Comparison of ENCODE assay signal across 14 cellular contexts in genomic region chr12:32265920-32266319, GRCh38.
DNase-seq lines count a peak whose midpoint lies in the region; ATAC-seq lines count a peak whose summit lies in the region.
"Had no signal": no experiment of that assay in that cellular context is flagged by ENCODE, and none has a peak within 500 bp of the region (broad histone marks: within the 10 kb centered on the region; RNA-seq: fewer than 3 reads in every experiment).

No MANE protein-coding gene starts in this region.

- H3K27ac ChIP-seq in naive thymus-derived CD4-positive, alpha-beta T cell (ENCODE audit: low read depth, low read length), result no peak overlapping the region
- H3K27ac ChIP-seq: gastroesophageal sphincter had no signal

- H3K4me1 ChIP-seq in naive thymus-derived CD4-positive, alpha-beta T cell (ENCODE audit: control insufficient read depth in 2 of 2, insufficient read depth in 2 of 2, low read length in 2 of 2), result no peaks in the 10 kb centered on the region
- peaks cover 9% of the 10 kb centered on the region for H3K4me1 ChIP-seq in HAP-1

- POLR2A ChIA-PET in naive thymus-derived CD4-positive, alpha-beta T cell (lab: Charles Lee), result no interaction called here

- ATAC-seq in GM18868 (IDR thresholded peaks at IDR 0.05; ENCODE audit: unreplicated experiment), result peak; percentile 74
- ATAC-seq in HG02943 (IDR thresholded peaks at IDR 0.05; ENCODE audit: low read depth, unreplicated experiment), result peak; percentile 54
- peak; percentile 64 for ATAC-seq in naive thymus-derived CD4-positive, alpha-beta T cell
- ATAC-seq: gastroesophageal sphincter had no signal

- H3K9me3 ChIP-seq in naive thymus-derived CD4-positive, alpha-beta T cell (ENCODE audit: control insufficient read depth in 2 of 3, low read length in 3 of 3), result no peaks in the 10 kb centered on the region
- H3K9me3 ChIP-seq in HAP-1, result no peaks in the 10 kb centered on the region
- H3K9me3 ChIP-seq: gastroesophageal sphincter, Peyer's patch had no signal

- intact Hi-C loops in naive thymus-derived CD4-positive, alpha-beta T cell (cut with micrococcal nuclease), result no loop called here

- H3K4me3 ChIP-seq in naive thymus-derived CD4-positive, alpha-beta T cell (ENCODE audit: low read length), result no peak overlapping the region
- no peak overlapping the region for H3K4me3 ChIP-seq in HAP-1
- H3K4me3 ChIP-seq: gastroesophageal sphincter, Peyer's patch had no signal

- H3K27me3 ChIP-seq in naive thymus-derived CD4-positive, alpha-beta T cell (ENCODE audit: control insufficient read depth in 2 of 2, insufficient read depth in 2 of 2, low read length in 2 of 2), result no peaks in the 10 kb centered on the region
- H3K27me3 ChIP-seq in HAP-1 (ENCODE audit: low read depth), result no peaks in the 10 kb centered on the region
- H3K27me3 ChIP-seq: gastroesophageal sphincter, Peyer's patch had no signal

- DNase-seq in NOMO-1 treated with dmso at 0.1 percent for 144 hours (lab: John Stamatoyannopoulos, UW; ENCODE audit: unreplicated experiment) (peak; percentile 47), HAP-1 (ENCODE audit: low spot score in 2 of 2) (no peak), NCI-H82 treated with DMSO at 0.1 percent for 48 hours (lab: John Stamatoyannopoulos, UW; ENCODE audit: unreplicated experiment) (no peak), NCI-H1092 (lab: John Stamatoyannopoulos, UW) (no peak), OCI-M2 (lab: John Stamatoyannopoulos, UW; ENCODE audit: unreplicated experiment) (no peak)
- no peak for DNase-seq in naive thymus-derived CD4-positive, alpha-beta T cell
- DNase-seq: activated CD4-positive, alpha-beta T cell treated with anti-CD3 and anti-CD28 coated beads, Interleukin-2, amount 10 ng/mL, durations not matched to agents 24 days and 14 days; activated naive CD4-positive, alpha-beta T cell treated with anti-CD3 and anti-CD28 coated beads for 36 hours; Calu3; NCI-H1048; Peyer's patch had no signal

- CTCF ChIA-PET in naive thymus-derived CD4-positive, alpha-beta T cell (lab: Charles Lee), result interaction anchor here (1.2 kb wide), 1 partner anchor 10 kb away, joined by 3 read pairs; no protein-coding TSS in a partner anchor

- H3K36me3 ChIP-seq in naive thymus-derived CD4-positive, alpha-beta T cell (ENCODE audit: control insufficient read depth in 2 of 3, insufficient read depth in 3 of 3, low read length in 3 of 3), result no peaks in the 10 kb centered on the region
- H3K36me3 ChIP-seq in HAP-1 (replicated peaks), result peaks cover 5% of the 10 kb centered on the region
- H3K36me3 ChIP-seq: gastroesophageal sphincter, Peyer's patch had no signal

- H3K4me1 Mint-ChIP-seq in naive thymus-derived CD4-positive, alpha-beta T cell, result peaks cover 3 to 18% (median 12%) of the 10 kb centered on the region in 7 donors
- H3K4me1 Mint-ChIP-seq: activated CD4-positive, alpha-beta T cell treated with anti-CD3 and anti-CD28 coated beads, Interleukin-2, amount 10 ng/mL, durations not matched to agents 24 days and 14 days had no signal

- in situ Hi-C loops in HAP-1 (cut with MboI; ENCODE audit: low sequenced_read_pairs), result no loop called here

- H3K36me3 Mint-ChIP-seq in naive thymus-derived CD4-positive, alpha-beta T cell, result peaks cover 5 to 13% (median 6%) of the 10 kb centered on the region in 5 donors

- H3K9me3 Mint-ChIP-seq in naive thymus-derived CD4-positive, alpha-beta T cell, result peaks cover 0 to 5% (median 0%) of the 10 kb centered on the region in 11 donors
- H3K9me3 Mint-ChIP-seq: activated naive CD4-positive, alpha-beta T cell treated with anti-CD3 and anti-CD28 coated beads for 36 hours had no signal

- peak overlapping the region in 1 of 9 donors; percentile 32 for H3K27ac Mint-ChIP-seq in naive thymus-derived CD4-positive, alpha-beta T cell
- H3K27ac Mint-ChIP-seq: activated CD4-positive, alpha-beta T cell treated with anti-CD3 and anti-CD28 coated beads, Interleukin-2, amount 10 ng/mL, durations not matched to agents 24 days and 14 days; activated naive CD4-positive, alpha-beta T cell treated with anti-CD3 and anti-CD28 coated beads for 36 hours had no signal

- H3K4me3 Mint-ChIP-seq in naive thymus-derived CD4-positive, alpha-beta T cell, result peak overlapping the region in 1 of 10 donors; percentile 14
- H3K4me3 Mint-ChIP-seq: activated CD4-positive, alpha-beta T cell treated with anti-CD3 and anti-CD28 coated beads, Interleukin-2, amount 10 ng/mL, durations not matched to agents 24 days and 14 days; activated naive CD4-positive, alpha-beta T cell treated with anti-CD3 and anti-CD28 coated beads for 36 hours had no signal

- H3K27me3 Mint-ChIP-seq in naive thymus-derived CD4-positive, alpha-beta T cell, result no peaks in the 10 kb centered on the region
- H3K27me3 Mint-ChIP-seq: activated CD4-positive, alpha-beta T cell treated with anti-CD3 and anti-CD28 coated beads, Interleukin-2, amount 10 ng/mL, durations not matched to agents 24 days and 14 days had no signal
